ENCODE assay signal across 1 cellular context in genomic region chr17:68061512-68062313, GRCh38.
A peak's percentile ranks its signal among the peaks of the same experiment; 100 is the strongest.
TF ChIP-seq lines count a peak whose summit lies in the region.

No MANE protein-coding gene starts in this region.

TF ChIP-seq in HepG2, 621 proteins besides CTCF, POLR2A, EP300 and RAD21 (continued from another document and continues in another):
- TF ChIP-seq ZNF280D (CRISPR knock-in tag; IDR thresholded peaks at IDR 0.05) (no peak), ATF3 (CRISPR knock-in tag; IDR thresholded peaks at IDR 0.05) (no peak), ZNF232 (CRISPR knock-in tag; IDR thresholded peaks at IDR 0.05; ENCODE audit: borderline replicate concordance) (no peak), RARA (CRISPR knock-in tag; IDR thresholded peaks at IDR 0.05) (peak; percentile 66; the same call in 1 of the 2 replicates), HMG20B (CRISPR knock-in tag; conservative IDR thresholded peaks at IDR 0.05) (no peak), ELF3 (CRISPR knock-in tag; IDR thresholded peaks at IDR 0.05) (no peak), MIER3 (CRISPR knock-in tag; IDR thresholded peaks at IDR 0.05; ENCODE audit: borderline replicate concordance) (0 out of 2 replicates have a peak, but pooled peaks have one; percentile 26), RAD51 (IDR thresholded peaks at IDR 0.05; ENCODE audit: borderline replicate concordance) (no peak; the same call in 1 of the 2 replicates), ZNF430 (CRISPR knock-in tag; IDR thresholded peaks at IDR 0.05) (0 out of 2 replicates have a peak, but pooled peaks have one; percentile 41), PRPF4 (IDR thresholded peaks at IDR 0.05; ENCODE audit: low read depth, low read length, poor library complexity, severe bottlenecking) (no peak), TCF7L2 (IDR thresholded peaks at IDR 0.05; ENCODE audit: low read depth, low read length) (no peak), ZMAT3 (CRISPR knock-in tag; conservative IDR thresholded peaks at IDR 0.05) (no peak), ZNF503 (CRISPR knock-in tag; IDR thresholded peaks at IDR 0.05) (no peak), ZNF761 (CRISPR knock-in tag; conservative IDR thresholded peaks at IDR 0.05) (no peak), FOSL1 (CRISPR knock-in tag; IDR thresholded peaks at IDR 0.05; ENCODE audit: borderline replicate concordance) (no peak), ZFP37 (CRISPR knock-in tag; IDR thresholded peaks at IDR 0.05; ENCODE audit: borderline replicate concordance) (no peak), MEIS2 (CRISPR knock-in tag; IDR thresholded peaks at IDR 0.05) (no peak), ZBTB14 (CRISPR knock-in tag; IDR thresholded peaks at IDR 0.05) (no peak), DZIP1 (CRISPR knock-in tag; IDR thresholded peaks at IDR 0.05) (no peak), ZNF615 (CRISPR knock-in tag; IDR thresholded peaks at IDR 0.05; ENCODE audit: borderline replicate concordance) (no peak), ISX (CRISPR knock-in tag; conservative IDR thresholded peaks at IDR 0.05) (no peak), ZNF318 (CRISPR knock-in tag; IDR thresholded peaks at IDR 0.05) (no peak), IKZF1 (IDR thresholded peaks at IDR 0.05) (no peak), CHCHD3 (CRISPR knock-in tag; IDR thresholded peaks at IDR 0.05) (no peak), FOXO1 (CRISPR knock-in tag; IDR thresholded peaks at IDR 0.05) (no peak), ZBED4 (CRISPR knock-in tag; IDR thresholded peaks at IDR 0.05; ENCODE audit: borderline replicate concordance) (no peak), JDP2 (CRISPR knock-in tag; IDR thresholded peaks at IDR 0.05; ENCODE audit: borderline replicate concordance) (no peak), PAWR (CRISPR knock-in tag; IDR thresholded peaks at IDR 0.05; ENCODE audit: borderline replicate concordance) (no peak), ZNF354B (CRISPR knock-in tag; IDR thresholded peaks at IDR 0.05) (no peak), ZNF709 (CRISPR knock-in tag; IDR thresholded peaks at IDR 0.05) (0 out of 2 replicates have a peak, but pooled peaks have one; percentile 38), SAP130 (CRISPR knock-in tag; IDR thresholded peaks at IDR 0.05; ENCODE audit: low read depth) (peak; percentile 41; the same call in 1 of the 2 replicates), ZNF703 (CRISPR knock-in tag; IDR thresholded peaks at IDR 0.05; ENCODE audit: borderline replicate concordance) (no peak), MAF1 (CRISPR knock-in tag; IDR thresholded peaks at IDR 0.05; ENCODE audit: borderline replicate concordance) (no peak), NFATC3 (CRISPR knock-in tag; IDR thresholded peaks at IDR 0.05) (no peak), ZNF605 (CRISPR knock-in tag; IDR thresholded peaks at IDR 0.05) (peak; percentile 10; the same call in 1 of the 2 replicates), ZEB1 (IDR thresholded peaks at IDR 0.05; ENCODE audit: insufficient replicate concordance, low read depth) (no peak), ZNF563 (CRISPR knock-in tag; IDR thresholded peaks at IDR 0.05) (no peak), NFE2 (CRISPR knock-in tag; IDR thresholded peaks at IDR 0.05) (no peak), ZNF607 (CRISPR knock-in tag; IDR thresholded peaks at IDR 0.05; ENCODE audit: borderline replicate concordance) (0 out of 2 replicates have a peak, but pooled peaks have one; percentile 54), BHLHE40 (IDR thresholded peaks at IDR 0.05; ENCODE audit: low read length) (peak; percentile 92), MYC (CRISPR knock-in tag; IDR thresholded peaks at IDR 0.05; ENCODE audit: borderline replicate concordance) (no peak)
